Comparison of ENCODE assay signal across 1 cellular context in the genomic region with DNA sequence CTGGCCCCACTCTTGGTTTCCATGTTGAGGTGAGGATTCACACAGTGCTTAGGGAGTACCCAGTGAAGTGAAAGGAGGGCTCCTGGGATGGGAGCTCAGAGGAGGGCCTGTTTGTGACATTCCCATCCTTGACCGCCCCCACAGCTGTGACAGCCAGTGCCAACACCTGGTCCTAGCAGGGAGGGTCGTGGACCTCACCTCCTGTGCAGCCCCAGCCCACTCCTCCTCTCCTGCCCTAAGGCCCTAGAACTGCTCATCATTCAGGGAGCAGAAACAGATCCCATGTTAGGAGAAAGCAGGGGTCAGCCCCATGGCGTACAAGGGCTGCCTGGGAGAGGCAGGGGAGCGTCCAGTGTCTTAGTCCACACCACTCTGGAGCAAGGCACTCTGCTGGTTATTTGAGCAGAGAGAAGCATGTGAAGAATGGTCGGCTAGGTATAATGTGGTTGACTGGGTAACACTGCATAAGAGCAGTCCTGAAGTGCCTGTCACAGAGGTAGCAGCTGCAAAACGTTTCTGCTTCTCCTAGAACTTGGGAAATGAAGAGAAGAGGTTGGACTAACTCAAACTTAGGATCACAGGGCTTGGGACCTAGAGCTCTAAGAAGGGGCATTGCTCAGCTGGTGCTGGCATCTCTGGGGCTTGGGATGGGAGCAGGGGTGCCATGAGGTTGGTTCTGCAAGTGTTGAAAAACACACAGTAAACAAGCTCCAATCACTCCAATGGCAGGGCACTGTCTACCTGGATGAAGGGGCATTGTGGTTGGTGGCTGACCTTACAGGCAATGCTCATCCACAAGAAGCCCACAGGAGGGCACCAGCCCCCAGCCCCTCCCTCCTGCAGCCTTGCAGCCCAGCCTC.
TF ChIP-seq lines count a peak whose summit lies in the region.

No MANE protein-coding gene starts in this region.

TF ChIP-seq in HepG2, 621 proteins besides CTCF, POLR2A, EP300 and RAD21:
- peak; percentile 10 for TF ChIP-seq RBM39 (IDR thresholded peaks at IDR 0.05; ENCODE audit: low read depth, low read length, poor library complexity, severe bottlenecking)
- no peak for TF ChIP-seq ZNF101 (CRISPR knock-in tag; IDR thresholded peaks at IDR 0.05; ENCODE audit: borderline replicate concordance, low read depth)
